13 cellular contexts compared by ENCODE assay signal in the genomic region with DNA sequence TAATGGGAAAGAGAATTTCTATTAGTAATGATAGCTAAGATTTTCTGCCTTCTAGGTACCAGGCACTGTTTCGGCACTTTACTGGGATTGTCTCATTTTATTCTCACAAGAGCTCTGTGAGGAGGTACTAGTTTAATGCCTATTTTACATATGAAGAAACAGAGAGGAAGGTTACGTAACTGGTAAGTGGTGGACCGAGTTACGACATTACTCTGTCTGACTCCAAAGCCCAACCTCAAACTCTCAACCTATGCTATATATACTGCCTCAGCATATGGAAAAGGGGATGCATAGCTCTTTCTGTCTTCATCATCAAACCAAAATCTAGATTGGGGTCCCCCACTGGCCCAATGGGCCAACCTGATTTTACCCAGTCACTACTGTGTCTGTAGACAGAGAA.
"Had no signal": no experiment of that assay in that cellular context is flagged by ENCODE, and none has a peak within 500 bp of the region (broad histone marks: within the 10 kb centered on the region; RNA-seq: fewer than 3 reads in every experiment).

No MANE protein-coding gene starts in this region.

- H3K27me3 Mint-ChIP-seq: activated T-helper 17 cell treated with anti-CD3 and anti-CD28 coated beads, Interleukin-2, amount 50 U/mL, for 72 hours; stimulated activated naive CD8-positive, alpha-beta T cell treated with anti-CD3 and anti-CD28 coated beads, Interleukin-15, amount 100 ng/mL, for 72 hours had no signal

- H3K4me1 Mint-ChIP-seq: activated T-helper 17 cell treated with anti-CD3 and anti-CD28 coated beads, Interleukin-2, amount 50 U/mL, for 72 hours; mesothelial cell of epicardium; stimulated activated naive CD8-positive, alpha-beta T cell treated with anti-CD3 and anti-CD28 coated beads, Interleukin-15, amount 100 ng/mL, for 72 hours had no signal

- H3K4me3 ChIP-seq: body of pancreas, thoracic aorta had no signal

- DNase-seq: activated CD4-positive, alpha-beta T cell treated with anti-CD3 and anti-CD28 coated beads for 48 hours; activated naive CD4-positive, alpha-beta T cell treated with anti-CD3 and anti-CD28 coated beads, Interleukin-2, amount 50 U/mL, for 16 hours; activated T-cell treated with anti-CD3 and anti-CD28 coated beads for 4 hours; body of pancreas; central memory CD4-positive, alpha-beta T cell; cortex of kidney; effector CD8-positive, alpha-beta T cell; stimulated activated CD4-positive, alpha-beta T cell treated with anti-CD3 and anti-CD28 coated beads, Interleukin-4, amount 100 ng/mL, for 24 hours; stimulated activated naive CD8-positive, alpha-beta T cell treated with anti-CD3 and anti-CD28 coated beads, Interleukin-15, amount 100 ng/mL, for 72 hours had no signal

- ATAC-seq: activated T-helper 17 cell treated with anti-CD3 and anti-CD28 coated beads, Interleukin-2, amount 50 U/mL, for 72 hours; body of pancreas; stimulated activated naive CD8-positive, alpha-beta T cell treated with anti-CD3 and anti-CD28 coated beads, Interleukin-15, amount 100 ng/mL, for 72 hours had no signal

- H3K4me3 Mint-ChIP-seq: activated T-helper 17 cell treated with anti-CD3 and anti-CD28 coated beads, Interleukin-2, amount 50 U/mL, for 72 hours; mesothelial cell of epicardium; stimulated activated naive CD8-positive, alpha-beta T cell treated with anti-CD3 and anti-CD28 coated beads, Interleukin-15, amount 100 ng/mL, for 72 hours; WTC11 had no signal

- H3K9me3 Mint-ChIP-seq: activated T-helper 17 cell treated with anti-CD3 and anti-CD28 coated beads, Interleukin-2, amount 50 U/mL, for 72 hours; mesothelial cell of epicardium; stimulated activated naive CD8-positive, alpha-beta T cell treated with anti-CD3 and anti-CD28 coated beads, Interleukin-15, amount 100 ng/mL, for 72 hours had no signal

- H3K27ac Mint-ChIP-seq: activated T-helper 17 cell treated with anti-CD3 and anti-CD28 coated beads, Interleukin-2, amount 50 U/mL, for 72 hours; mesothelial cell of epicardium; WTC11 had no signal

- H3K36me3 Mint-ChIP-seq: mesothelial cell of epicardium, WTC11 had no signal
